In the genomic region with DNA sequence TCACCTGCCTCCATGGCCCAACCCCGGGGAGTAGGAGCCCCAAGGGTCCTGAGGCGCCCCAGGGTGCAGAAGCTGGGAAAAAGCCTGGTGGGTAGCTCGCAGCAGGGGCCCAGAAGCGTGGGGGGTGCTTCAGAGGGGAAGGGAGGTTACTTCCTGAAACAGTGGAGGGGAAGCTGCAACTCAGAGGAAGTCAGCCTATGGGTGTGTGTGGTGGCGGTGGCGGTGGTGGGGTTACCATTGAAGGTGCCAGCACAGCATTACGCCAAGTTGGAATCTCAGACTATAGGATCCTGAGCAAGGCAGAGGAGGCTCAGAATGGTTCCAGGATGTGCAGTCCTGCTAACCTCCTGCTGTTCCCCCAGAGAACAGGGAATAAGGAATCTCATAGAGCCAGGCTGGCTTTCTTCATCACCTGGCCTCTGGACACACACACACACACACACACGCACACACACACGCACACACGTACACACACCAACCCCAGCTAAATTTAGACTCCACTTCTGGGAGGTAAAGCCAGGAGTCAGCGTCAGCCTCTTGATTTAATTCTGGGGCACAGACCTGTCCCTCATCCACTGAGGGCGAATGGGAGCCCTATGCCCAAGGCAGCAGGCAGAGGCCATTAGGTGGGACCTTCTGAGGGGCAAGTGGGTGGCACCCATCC, we compare ENCODE assay signal across 8 cellular contexts.
DNase-seq lines count a peak whose midpoint lies in the region; ATAC-seq and TF ChIP-seq lines count a peak whose summit lies in the region.

No MANE protein-coding gene starts in this region.

- H3K4me3 ChIP-seq in astrocyte of the cerebellum (ENCODE audit: low read depth, low read length) (peak overlapping the region; percentile 75), iPS-18c (ENCODE audit: insufficient read depth, low read depth, low read length) (peak overlapping the region; percentile 89)

- DNase-seq in COLO668 (lab: John Stamatoyannopoulos, UW; ENCODE audit: unreplicated experiment) (peak; percentile 47), T-helper 2 cell (peak; percentile 46 to 95 (median 77)), astrocyte of the cerebellum (ENCODE audit: low read depth) (no peak), NCI-H446 (lab: John Stamatoyannopoulos, UW) (no peak)
- DNase-seq in stimulated activated CD4-positive, alpha-beta T cell treated with anti-CD3 and anti-CD28 coated beads, Interleukin-15, amount 100 ng/mL, for 48 hours (ENCODE audit: low read depth in 2 of 2), result peak; percentile 51 to 57

- TF ChIP-seq CTCF in astrocyte of the cerebellum (IDR thresholded peaks at IDR 0.05; ENCODE audit: low read depth, low read length, missing control alignments), result no peak

- in situ Hi-C loops in astrocyte of the cerebellum (cut with HindIII; ENCODE audit: low sequenced_read_pairs), result no loop called here

- ATAC-seq in HG02885 (IDR thresholded peaks at IDR 0.05; ENCODE audit: poor library complexity, unreplicated experiment) (peak; percentile 29), GM19455 (IDR thresholded peaks at IDR 0.05; ENCODE audit: unreplicated experiment) (no peak)

- H3K9me3 ChIP-seq in iPS-18c (ENCODE audit: control insufficient read depth, insufficient read depth, low read length), result no peaks in the 10 kb centered on the region

Comparison
In these comparisons a context has a peak if more than half of its experiments do, and no peak if none do; other contexts are left out.
1. DNase-seq: peak in COLO668 (single experiment), T-helper 2 cell (5 of 5) and stimulated activated CD4-positive, alpha-beta T cell treated with anti-CD3 and anti-CD28 coated beads, Interleukin-15, amount 100 ng/mL, for 48 hours (2 of 2); none in astrocyte of the cerebellum (single experiment) and NCI-H446 (0 of 2).